28 cellular contexts compared by ENCODE assay signal in the genomic region with DNA sequence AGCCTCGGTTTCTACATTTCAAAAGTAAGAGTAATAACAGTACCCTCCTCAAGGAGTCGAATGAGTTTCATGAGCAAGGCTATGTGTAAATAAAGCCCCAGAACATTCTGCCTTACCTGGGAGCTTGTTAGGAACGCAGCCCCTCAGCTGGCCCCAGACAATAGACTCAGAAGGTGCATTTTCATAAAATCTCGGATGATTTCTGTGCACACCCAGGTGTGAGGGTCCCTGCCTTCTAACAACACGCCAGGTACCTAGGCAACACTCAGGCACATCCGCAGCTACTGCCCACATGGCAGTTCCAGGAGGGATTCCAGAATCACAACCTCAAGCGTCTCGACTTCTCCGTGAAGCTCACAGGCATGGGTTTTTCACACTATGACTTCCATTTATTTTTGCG.
"Had no signal": no experiment of that assay in that cellular context is flagged by ENCODE, and none has a peak within 500 bp of the region (broad histone marks: within the 10 kb centered on the region; RNA-seq: fewer than 3 reads in every experiment).

No MANE protein-coding gene starts in this region.

- H3K4me3 ChIP-seq: stomach, suprapubic skin, testis, thoracic aorta, thyroid gland, tibial artery, tibial nerve, transverse colon, upper lobe of left lung, upper lobe of right lung, uterus, vagina had no signal

- H3K27me3 Mint-ChIP-seq: stimulated activated memory B cell treated with anti-CD40 and anti-IgM and Interleukin-4, amounts not matched to agents 10 μg/mL and 1 μg/mL and 100 μg/mL, for 72 hours; stimulated activated naive B cell treated with anti-CD40 and anti-IgM and Interleukin-4, amounts not matched to agents 10 μg/mL and 1 μg/mL and 100 μg/mL, for 72 hours; stimulated activated naive CD8-positive, alpha-beta T cell treated with anti-CD3 and anti-CD28 coated beads, Interleukin-15, amount 100 ng/mL, for 72 hours; stimulated activated naive CD8-positive, alpha-beta T cell treated with anti-CD3 and anti-CD28 coated beads, Interleukin-15, Interleukin-2, amounts not matched to agents 100 ng/mL and 50 ng/mL, for 24 hours had no signal

- H3K9me3 Mint-ChIP-seq: type B pancreatic cell had no signal

- H3K36me3 ChIP-seq: stomach, suprapubic skin, thoracic aorta, thyroid gland, tibial artery, tibial nerve, transverse colon, upper lobe of left lung, upper lobe of right lung, uterus, vagina had no signal

- ATAC-seq: stimulated activated effector memory CD8-positive, alpha-beta T cell treated with anti-CD3 and anti-CD28 coated beads, Interleukin-12 subunit alpha, Interleukin-12 subunit beta, amount 100 ng/mL, for 72 hours; stimulated activated memory B cell treated with anti-CD40 and anti-IgM and Interleukin-4, amounts not matched to agents 10 μg/mL and 1 μg/mL and 100 μg/mL, for 72 hours; stimulated activated naive B cell treated with anti-CD40 and anti-IgM and Interleukin-4, amounts not matched to agents 10 μg/mL and 1 μg/mL and 100 μg/mL, for 72 hours; stimulated activated naive CD8-positive, alpha-beta T cell treated with anti-CD3 and anti-CD28 coated beads, Interleukin-15, amount 100 ng/mL, for 72 hours; stimulated activated naive CD8-positive, alpha-beta T cell treated with anti-CD3 and anti-CD28 coated beads, Interleukin-15, Interleukin-2, amounts not matched to agents 100 U/mL and 50 U/mL, for 24 hours; upper lobe of right lung had no signal

- H3K27ac ChIP-seq: stomach, suprapubic skin, testis, thoracic aorta, thyroid gland, tibial artery, tibial nerve, transverse colon, upper lobe of left lung, upper lobe of right lung, uterus, vagina had no signal

- H3K9me3 ChIP-seq: suprapubic skin, testis, thoracic aorta, thyroid gland, tibial artery, transverse colon, upper lobe of right lung, uterus, vagina had no signal

- H3K27me3 ChIP-seq: testis, thyroid gland, tibial nerve, transverse colon, upper lobe of left lung, uterus, vagina had no signal

- H3K4me1 ChIP-seq: stomach, suprapubic skin, testis, thyroid gland, tibial artery, tibial nerve, transverse colon, upper lobe of left lung, upper lobe of right lung, uterus, vagina had no signal

- H3K36me3 Mint-ChIP-seq: stimulated activated effector memory CD8-positive, alpha-beta T cell treated with anti-CD3 and anti-CD28 coated beads, Interleukin-12 subunit alpha, Interleukin-12 subunit beta, amount 100 ng/mL, for 72 hours; stimulated activated memory B cell treated with anti-CD40 and anti-IgM and Interleukin-4, amounts not matched to agents 10 μg/mL and 1 μg/mL and 100 μg/mL, for 72 hours; stimulated activated naive B cell treated with anti-CD40 and anti-IgM and Interleukin-4, amounts not matched to agents 10 μg/mL and 1 μg/mL and 100 μg/mL, for 72 hours; type B pancreatic cell had no signal

- H3K27ac Mint-ChIP-seq: stimulated activated effector memory CD8-positive, alpha-beta T cell treated with anti-CD3 and anti-CD28 coated beads, Interleukin-12 subunit alpha, Interleukin-12 subunit beta, amount 100 ng/mL, for 72 hours; stimulated activated memory B cell treated with anti-CD40 and anti-IgM and Interleukin-4, amounts not matched to agents 10 μg/mL and 1 μg/mL and 100 μg/mL, for 72 hours; stimulated activated naive B cell treated with anti-CD40 and anti-IgM and Interleukin-4, amounts not matched to agents 10 μg/mL and 1 μg/mL and 100 μg/mL, for 72 hours; stimulated activated naive CD8-positive, alpha-beta T cell treated with anti-CD3 and anti-CD28 coated beads, Interleukin-15, amount 100 ng/mL, for 72 hours; stimulated activated naive CD8-positive, alpha-beta T cell treated with anti-CD3 and anti-CD28 coated beads, Interleukin-15, Interleukin-2, amounts not matched to agents 100 ng/mL and 50 ng/mL, for 24 hours; type B pancreatic cell had no signal

- H3K4me1 Mint-ChIP-seq: stimulated activated effector memory CD8-positive, alpha-beta T cell treated with anti-CD3 and anti-CD28 coated beads, Interleukin-12 subunit alpha, Interleukin-12 subunit beta, amount 100 ng/mL, for 72 hours; stimulated activated memory B cell treated with anti-CD40 and anti-IgM and Interleukin-4, amounts not matched to agents 10 μg/mL and 1 μg/mL and 100 μg/mL, for 72 hours; stimulated activated naive B cell treated with anti-CD40 and anti-IgM and Interleukin-4, amounts not matched to agents 10 μg/mL and 1 μg/mL and 100 μg/mL, for 72 hours; stimulated activated naive CD8-positive, alpha-beta T cell treated with anti-CD3 and anti-CD28 coated beads, Interleukin-15, amount 100 ng/mL, for 72 hours had no signal

- DNase-seq: stimulated activated CD4-positive, alpha-beta T cell treated with anti-CD3 and anti-CD28 coated beads, Interleukin-2, amount 100 ng/mL, for 48 hours; stimulated activated CD4-positive, alpha-beta T cell treated with anti-CD3 and anti-CD28 coated beads, Interleukin-4, amount 100 ng/mL, for 1 hour; stimulated activated CD4-positive, alpha-beta T cell treated with anti-CD3 and anti-CD28 coated beads, Interleukin-4, amount 100 ng/mL, for 24 hours; stimulated activated CD4-positive, alpha-beta T cell treated with anti-CD3 and anti-CD28 coated beads, Interleukin-4, amount 100 ng/mL, for 4 hours; stimulated activated CD8-positive, alpha-beta memory T cell treated with anti-CD3 and anti-CD28 coated beads, Interleukin-4, amount 100 ng/mL, for 48 hours; stimulated activated naive B cell treated with anti-CD40 and anti-IgM and Interleukin-4, amounts not matched to agents 10 μg/mL and 1 μg/mL and 100 μg/mL, for 72 hours; stimulated activated naive CD4-positive, alpha-beta T cell; stimulated activated naive CD4-positive, alpha-beta T cell treated with Interleukin-2 at 50 U/mL for 16 hours; stimulated activated naive CD8-positive, alpha-beta T cell treated with anti-CD3 and anti-CD28 coated beads, Interleukin-15, amount 100 ng/mL, for 72 hours; stimulated activated naive CD8-positive, alpha-beta T cell treated with anti-CD3 and anti-CD28 coated beads, Interleukin-15, Interleukin-2, amounts not matched to agents 100 U/mL and 50 U/mL, for 24 hours; stomach; substantia nigra; testis; thyroid gland; tibial artery; transverse colon; trophoblast cell; upper lobe of left lung; upper lobe of right lung; uterus had no signal

- H3K4me3 Mint-ChIP-seq: stimulated activated effector memory CD8-positive, alpha-beta T cell treated with anti-CD3 and anti-CD28 coated beads, Interleukin-12 subunit alpha, Interleukin-12 subunit beta, amount 100 ng/mL, for 72 hours; stimulated activated memory B cell treated with anti-CD40 and anti-IgM and Interleukin-4, amounts not matched to agents 10 μg/mL and 1 μg/mL and 100 μg/mL, for 72 hours; stimulated activated naive B cell treated with anti-CD40 and anti-IgM and Interleukin-4, amounts not matched to agents 10 μg/mL and 1 μg/mL and 100 μg/mL, for 72 hours; stimulated activated naive CD8-positive, alpha-beta T cell treated with anti-CD3 and anti-CD28 coated beads, Interleukin-15, amount 100 ng/mL, for 72 hours; stimulated activated naive CD8-positive, alpha-beta T cell treated with anti-CD3 and anti-CD28 coated beads, Interleukin-15, Interleukin-2, amounts not matched to agents 100 ng/mL and 50 ng/mL, for 24 hours; type B pancreatic cell had no signal
